Comparison of ENCODE assay signal across 9 cellular contexts in the genomic region with DNA sequence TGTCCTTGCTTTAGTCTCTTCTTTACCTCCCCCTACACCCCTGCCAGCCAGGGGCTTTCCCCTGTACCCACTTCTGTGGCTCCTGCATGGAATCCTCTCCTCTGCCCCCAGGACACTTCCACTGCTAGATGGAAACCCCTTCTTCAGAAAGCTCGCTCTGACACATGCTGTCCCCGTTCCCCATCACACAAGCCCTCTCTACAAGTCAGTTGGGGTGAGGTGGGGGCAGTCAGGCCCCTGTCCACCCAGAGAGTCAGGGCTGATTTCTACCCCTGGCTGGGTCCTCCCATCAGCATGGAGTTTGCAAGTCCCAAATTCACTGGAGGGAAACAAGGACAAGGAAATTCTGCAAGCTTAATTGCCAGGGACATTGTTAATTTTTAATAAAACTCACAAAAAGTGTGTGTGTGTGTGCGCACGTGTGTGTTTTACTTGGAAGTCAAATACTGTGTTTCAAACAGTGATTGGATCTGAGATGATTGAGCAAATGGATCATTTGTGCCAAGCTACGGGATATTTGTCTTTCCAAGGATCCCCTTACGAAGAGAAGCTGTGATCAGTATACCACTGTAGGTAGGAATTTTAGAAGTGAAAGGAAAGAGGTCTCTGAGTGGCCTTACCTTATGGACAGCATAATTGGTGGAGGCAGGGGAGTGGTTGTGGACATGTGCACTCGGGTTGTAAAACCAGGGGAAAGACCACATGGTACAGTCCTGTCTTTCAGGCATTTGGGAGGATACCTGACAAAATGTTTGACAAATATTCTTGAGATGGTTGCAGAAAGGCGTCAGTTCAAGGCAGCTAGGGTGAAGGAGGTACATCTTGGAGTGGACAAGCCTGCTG. TPM values are rescaled to one million over a fixed set of nuclear protein-coding genes. Genes with fewer than 3 reads are reported as not detected.
DNase-seq lines count a peak whose midpoint lies in the region; ATAC-seq, FAIRE-seq and TF ChIP-seq lines count a peak whose summit lies in the region.
"Had no signal": no experiment of that assay in that cellular context is flagged by ENCODE, and none has a peak within 500 bp of the region (broad histone marks: within the 10 kb centered on the region; RNA-seq: fewer than 3 reads in every experiment).

No MANE protein-coding gene starts in this region.

- intact Hi-C loops in gastrocnemius medialis (cut with DNase I; ENCODE audit: low total_unique reads) = loop anchor here (2.0 kb wide), 2 partner anchors 101 to 111 kb away; partner anchors contain the start of gene CEP63

- peak overlapping the region; percentile 94 for H3K27ac Mint-ChIP-seq in HFFc6

- peaks cover 18% of the 10 kb centered on the region for H4K20me1 ChIP-seq in keratinocyte (ENCODE audit: control insufficient read depth, extremely low read depth, insufficient read depth, low read length)

- H3K4me3 Mint-ChIP-seq in HFFc6 = peak overlapping the region; percentile 99

- H3K4me2 ChIP-seq in keratinocyte (ENCODE audit: control insufficient read depth, extremely low read depth, insufficient read depth, low read depth, low read length) = peak overlapping the region; percentile 90

- H3K9me3 ChIP-seq in keratinocyte (ENCODE audit: control insufficient read depth, low read depth, low read length) (no peaks in the 10 kb centered on the region), gastrocnemius medialis (no peaks in the 10 kb centered on the region)

- H3K36me3 ChIP-seq in keratinocyte (ENCODE audit: control insufficient read depth in 2 of 2, extremely low read depth in 1 of 2, insufficient read depth in 2 of 2, low read length in 2 of 2) (peaks cover 9 to 26% of the 10 kb centered on the region in 2 experiments), gastrocnemius medialis (peaks cover 0 to 6% of the 10 kb centered on the region in 2 donors)

- dilution Hi-C loops in keratinocyte (cut with MboI; ENCODE audit: extremely low pct_ligation_motif_present, low sequenced_read_pairs) = no loop called here

- in situ Hi-C loops in gastrocnemius medialis (cut with MboI; ENCODE audit: low sequenced_read_pairs in 4 of 4) = loop anchor here (5.0 to 10.0 kb wide), 3 partner anchors 68 to 99 kb away; no protein-coding TSS in a partner anchor

- H2AFZ ChIP-seq in keratinocyte (ENCODE audit: control insufficient read depth, low read length) = no peak overlapping the region

- no peak for ATAC-seq in gastrocnemius medialis

- H3K27me3 ChIP-seq in keratinocyte (ENCODE audit: control insufficient read depth, extremely low read depth, insufficient read depth, low read length) (no peaks in the 10 kb centered on the region), gastrocnemius medialis (no peaks in the 10 kb centered on the region)

- H3K9me1 ChIP-seq in keratinocyte (ENCODE audit: control insufficient read depth, extremely low read depth, insufficient read depth, low read length) = peaks cover 2% of the 10 kb centered on the region

- peaks cover 7% of the 10 kb centered on the region for H3K9me3 Mint-ChIP-seq in HFFc6

- H3K4me3 ChIP-seq in keratinocyte (ENCODE audit: control insufficient read depth in 2 of 3, extremely low read depth in 1 of 3, insufficient read depth in 2 of 3, low read depth in 1 of 3, low read length in 3 of 3) (peak overlapping the region in 1 of 3 experiments; percentile 97), gastrocnemius medialis (peak overlapping the region in 2 of 4 donors; percentile 77 to 88)

- TF ChIP-seq POLR2A in gastrocnemius medialis (IDR thresholded peaks at IDR 0.05) = no peak

- H3K36me3 Mint-ChIP-seq in HFFc6 (ENCODE audit: low read depth) = peaks cover 26% of the 10 kb centered on the region

- peaks cover 28% of the 10 kb centered on the region for H3K27me3 Mint-ChIP-seq in HFFc6 (ENCODE audit: insufficient read depth)

- DNase-seq in HFFc6 = no peak
- DNase-seq in keratinocyte (ENCODE audit: low read depth, low spot score) = no peak
- no peak for DNase-seq in gastrocnemius medialis
- DNase-seq in NOMO-1 treated with DMSO at 0.1 percent for 48 hours (lab: John Stamatoyannopoulos, UW; ENCODE audit: unreplicated experiment) = no peak
- DNase-seq in DMS79 (lab: John Stamatoyannopoulos, UW) = no peak
- DNase-seq in activated T-cell treated with anti-CD3 and anti-CD28 coated beads for 4 hours = no peak
- DNase-seq in activated CD8-positive, alpha-beta memory T cell treated with anti-CD3 and anti-CD28 coated beads, Interleukin-2, amount 50 U/mL, for 48 hours = no peak
- DNase-seq: activated naive CD4-positive, alpha-beta T cell treated with Interleukin-2 at 50 U/mL for 16 hours had no signal

- peak overlapping the region; percentile 92 for H3K9ac ChIP-seq in keratinocyte (ENCODE audit: control insufficient read depth, extremely low read depth, insufficient read depth, low read length)

- H3K4me1 Mint-ChIP-seq in HFFc6 (ENCODE audit: low read depth) = peaks cover 35% of the 10 kb centered on the region

- TF ChIP-seq CTCF in HFFc6 (IDR thresholded peaks at IDR 0.05) = no peak
- TF ChIP-seq CTCF in keratinocyte (optimal IDR thresholded peaks at IDR 0.05 in 1 of 3, IDR thresholded peaks at IDR 0.05 in 1 of 3, conservative IDR thresholded peaks at IDR 0.05 in 1 of 3; ENCODE audit: extremely low read depth in 1 of 3, insufficient read depth in 2 of 3, low read length in 3 of 3) = no peak
- no peak for TF ChIP-seq CTCF in gastrocnemius medialis (IDR thresholded peaks at IDR 0.05 in 4 of 5, conservative IDR thresholded peaks at IDR 0.05 in 1 of 5)

- H3K27ac ChIP-seq in angular gyrus (ENCODE audit: low read depth, low read length) (peak overlapping the region; percentile 98), keratinocyte (ENCODE audit: control insufficient read depth, insufficient read depth, low read length) (no peak overlapping the region), gastrocnemius medialis (peak overlapping the region; percentile 93 to 99 (median 97))

- peaks cover 60% of the 10 kb centered on the region for H3K4me1 ChIP-seq in keratinocyte (ENCODE audit: control insufficient read depth, extremely low read depth, insufficient read depth, low read length)
- H3K4me1 ChIP-seq in gastrocnemius medialis = peaks cover 22 to 47% of the 10 kb centered on the region in 2 donors

- FAIRE-seq in keratinocyte (lab: Jason Lieb, UNC) = peak; percentile 29

- peaks cover 36% of the 10 kb centered on the region for H3K79me2 ChIP-seq in keratinocyte (ENCODE audit: control insufficient read depth, insufficient read depth, low read length)

RNA-seq across cellular contexts. Expression of gene AMOTL2, which starts 1.5 kb away (rescaled TPM):
- 100 to 1,000 TPM; 244 to 311 (median 274) TPM for total RNA-seq in HFFc6 (2021; fragmentation: NEBNext Ultra II Directional; extraction: Animal tissue kit (Norgen Biotek cat#: 25700))
- 39.8 to 57.2 TPM (median 45.6 TPM) in 3 replicates for polyA plus RNA-seq in keratinocyte
- 52.7 TPM for polyA plus RNA-seq in keratinocyte (2011; ENCODE audit: low read depth)
- polyA plus RNA-seq in keratinocyte (2011; cell fraction: cytosol; rRNA removed) = 30.8 and 32.5 TPM in 2 replicates
- polyA plus RNA-seq in keratinocyte (2011; cell fraction: nucleus; rRNA removed) = 88.6 and 88.9 TPM in 2 replicates
- 44.4 and 81.4 TPM in 2 replicates for polyA plus RNA-seq in keratinocyte (2012; ENCODE audit: low replicate concordance)
- polyA minus RNA-seq in keratinocyte = 49.8 to 105 TPM (median 62.0 TPM) in 3 replicates
- polyA minus RNA-seq in keratinocyte (2011; cell fraction: cytosol; rRNA and poly(A)+ RNA removed) = 64.5 TPM
- 82.0 and 84.4 TPM in 2 replicates for polyA minus RNA-seq in keratinocyte (2011; cell fraction: nucleus; rRNA and poly(A)+ RNA removed)
- 10 to 100 TPM; 17.9 to 29.9 (median 20.6) TPM for total RNA-seq in gastrocnemius medialis

Comparison
In these comparisons a context has a peak if more than half of its experiments do, and no peak if none do; other contexts are left out.
1. RNA of gene AMOTL2, which starts 1.5 kb away (total RNA-seq): 244 to 311 TPM in HFFc6; 17.9 to 29.9 TPM in gastrocnemius medialis; every median in the first group is over 4 times any median in the second.